Comparison of ENCODE assay signal across 1 cellular context in the genomic region with DNA sequence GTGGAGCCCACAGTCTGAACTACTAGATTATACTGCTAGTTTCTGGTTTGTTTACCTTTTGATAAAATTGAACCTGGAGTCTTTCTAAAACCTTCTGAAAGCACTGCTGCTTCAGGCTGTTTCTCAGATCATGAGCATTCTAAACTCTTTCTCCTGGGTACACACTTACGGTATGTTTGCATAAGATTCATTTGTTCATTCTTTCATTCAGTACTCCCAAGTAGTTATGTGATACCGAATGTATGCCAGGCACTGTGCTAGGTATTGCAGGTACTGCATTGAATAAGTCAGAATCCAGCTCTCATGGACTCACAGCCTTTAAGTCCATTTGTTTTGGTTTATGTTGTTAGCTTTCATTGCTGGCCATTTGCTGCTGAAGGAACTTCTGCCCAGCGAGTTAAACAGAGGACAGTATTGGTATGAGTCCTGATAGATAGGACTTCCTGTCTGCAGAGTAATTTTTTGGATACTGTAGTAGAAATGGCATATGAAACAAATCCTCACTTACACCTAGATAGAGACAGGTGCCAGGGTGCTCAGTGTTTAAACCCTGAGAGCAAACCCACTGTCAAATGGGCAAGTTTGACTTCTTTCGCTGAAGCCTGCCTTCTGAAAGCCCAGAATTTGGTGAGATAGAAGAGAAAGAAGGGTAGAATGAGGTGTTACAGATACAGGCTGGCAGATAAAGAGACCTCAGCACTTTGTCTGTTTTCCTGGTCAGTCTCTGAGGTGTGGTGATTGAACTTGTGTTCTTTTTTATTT.
TF ChIP-seq lines count a peak whose summit lies in the region.

No MANE protein-coding gene starts in this region.

TF ChIP-seq in K562, 482 proteins besides CTCF, POLR2A, EP300 and RAD21 (continued from another document):
- TF ChIP-seq HMBOX1 (IDR thresholded peaks at IDR 0.05) (peak; percentile 43; the same call in 1 of the 2 replicates), DMBX1 (CRISPR knock-in tag; IDR thresholded peaks at IDR 0.05; ENCODE audit: borderline replicate concordance) (no peak), RBBP5 (IDR thresholded peaks at IDR 0.05; ENCODE audit: borderline replicate concordance, insufficient read depth, low read length, poor library complexity, severe bottlenecking) (peak; percentile 4), ETV1 (tag; conservative IDR thresholded peaks at IDR 0.05; ENCODE audit: low read depth) (0 out of 2 replicates have a peak, but pooled peaks have one; percentile 22), RBM15 (IDR thresholded peaks at IDR 0.05; ENCODE audit: insufficient read depth, low read length) (no peak), C11orf30 (IDR thresholded peaks at IDR 0.05; ENCODE audit: low read depth) (0 out of 2 replicates have a peak, but pooled peaks have one; percentile 13)
